8 cellular contexts compared by ENCODE assay signal in the genomic region with DNA sequence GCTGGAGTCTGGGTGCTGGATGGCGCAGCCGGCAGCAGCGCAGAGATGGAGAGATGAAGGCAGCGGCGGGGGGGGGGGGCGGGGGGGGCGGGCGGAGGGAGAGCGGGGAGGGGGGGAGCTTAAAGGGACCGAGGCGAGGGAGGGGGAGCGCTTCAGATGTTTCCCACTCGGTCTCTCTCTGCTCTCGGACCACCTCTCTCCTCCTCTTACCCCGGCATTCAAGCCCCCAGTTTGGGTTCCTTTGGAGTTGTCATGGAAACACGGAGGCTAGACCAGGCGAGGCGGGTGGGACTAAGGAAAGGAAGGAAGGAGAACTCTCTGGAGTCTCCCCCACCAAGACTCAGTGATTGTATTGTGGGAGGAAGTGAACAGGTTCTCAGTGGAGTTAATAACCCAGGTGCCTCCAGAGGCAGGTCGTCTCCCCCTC. TPM values are rescaled to one million over a fixed set of nuclear protein-coding genes. Genes with fewer than 3 reads are reported as not detected.
DNase-seq lines count a peak whose midpoint lies in the region; ATAC-seq and TF ChIP-seq lines count a peak whose summit lies in the region.

A gene (minus strand): TSS at position 55 of the 427 bp plus-strand sequence. CDS start 112 bp downstream, outside the sequence.

- TF ChIP-seq CTCF in BJ (IDR thresholded peaks at IDR 0.05; ENCODE audit: insufficient read depth, low read depth, low read length) = no peak
- no peak for TF ChIP-seq CTCF in PC-3 (conservative IDR thresholded peaks at IDR 0.05; ENCODE audit: low read depth, low read length)

- BruUV-seq in PC-3 (replicated peaks; lab: Mats Ljungman, UMichigan) = no TSS peak

- H3F3A ChIP-seq in PC-3 (ENCODE audit: low read length, unreplicated experiment) = no peaks in the 10 kb centered on the region

- no peak for DNase-seq in BJ (ENCODE audit: low read depth)
- no peak for DNase-seq in PC-3
- DNase-seq in epithelial cell of prostate (ENCODE audit: low read depth, low spot score) = no peak
- DNase-seq in nucleus accumbens (lab: John Stamatoyannopoulos, UW) = peak in 33 of 56 donors; percentile 12 to 75 (median 40)
- no peak for DNase-seq in HuH-7.5 (ENCODE audit: low spot score)
- DNase-seq in stimulated activated CD4-positive, alpha-beta T cell treated with anti-CD3 and anti-CD28 coated beads, Interleukin-1b, Interleukin-23, amount 100 ng/mL, for 48 hours = no peak
- no peak for DNase-seq in HuH-7 (ENCODE audit: low spot score)

- H3K79me2 ChIP-seq in PC-3 (ENCODE audit: low read length) = peaks cover 29% of the 10 kb centered on the region

- 0 out of 2 replicates have a peak within 1 kb of the TSS, but pooled peaks have one; percentile 94 for H3K9ac ChIP-seq in PC-3 (ENCODE audit: low read length)

- POLR2A ChIA-PET in BJ (lab: Charles Lee) = interaction anchor here (0.6 kb wide), 2 partner anchors 234 to 1968 kb away, joined by 3 to 7 read pairs; no protein-coding TSS in a partner anchor
- POLR2A ChIA-PET in PC-3 (lab: Charles Lee; ENCODE audit: unreplicated experiment) = interaction anchor here (0.7 kb wide), 1 partner anchor 23 kb away, joined by 3 read pairs; no protein-coding TSS in a partner anchor

- no peaks in the 10 kb centered on the region for H3K9me2 ChIP-seq in PC-3 (replicated peaks; ENCODE audit: low read length)

- H3K4me3 ChIP-seq in BJ (ENCODE audit: low read depth, low read length) = peak within 1 kb of the TSS; percentile 71
- H3K4me3 ChIP-seq in PC-3 (ENCODE audit: low read length) = peak within 1 kb of the TSS; percentile 96; the same call in 1 of the 2 replicates

- H3K9me3 ChIP-seq in PC-3 (ENCODE audit: low read length) = no peaks in the 10 kb centered on the region

- H3K27me3 ChIP-seq in BJ (ENCODE audit: control insufficient read depth, insufficient read depth, low read length) (no peaks in the 10 kb centered on the region), PC-3 (ENCODE audit: low read length) (no peaks in the 10 kb centered on the region)

- H3K27ac ChIP-seq in PC-3 (ENCODE audit: low read length) (no peak within 1 kb of the TSS), epithelial cell of prostate (peak within 1 kb of the TSS; percentile 58)

- no peak within 1 kb of the TSS for H2AFZ ChIP-seq in PC-3 (ENCODE audit: low read length)

- ATAC-seq in PC-3 (no peak), GM18520 (IDR thresholded peaks at IDR 0.05; ENCODE audit: unreplicated experiment) (no peak)

- peaks cover 8% of the 10 kb centered on the region for H3K36me3 ChIP-seq in BJ (ENCODE audit: control insufficient read depth, insufficient read depth, low read length)
- H3K36me3 ChIP-seq in PC-3 (ENCODE audit: low read depth, low read length) = no peaks in the 10 kb centered on the region

- H3K4me1 ChIP-seq in PC-3 (ENCODE audit: insufficient read depth, low read length) = peaks cover 12% of the 10 kb centered on the region

- no peaks in the 10 kb centered on the region for H4K20me1 ChIP-seq in PC-3 (ENCODE audit: low read length)

- intact Hi-C loops in PC-3 (cut with micrococcal nuclease) = no loop called here

- CTCF ChIA-PET in BJ (lab: Yijun Ruan, JAX) = interaction anchor here (2.1 to 3.4 kb wide), 2 partner anchors 22 to 34 kb away, joined by 11 to 16 read pairs; a partner anchor contains a TSS
- CTCF ChIA-PET in PC-3 (lab: Charles Lee) = no interaction called here

- peak within 1 kb of the TSS; percentile 95; the same call in 1 of the 2 replicates for H3K4me2 ChIP-seq in PC-3 (ENCODE audit: low read length)

RNA-seq across cellular contexts. Expression of the gene that starts here (rescaled TPM):
- polyA plus RNA-seq in BJ (2011; rRNA removed) = 0.77 and 0.78 TPM in 2 replicates
- polyA minus RNA-seq in BJ (2011; rRNA and poly(A)+ RNA removed) = 0.57 and 0.98 TPM in 2 replicates
- total RNA-seq in PC-3 (2014; rRNA removed) = 1.5 TPM in 1 of 2 replicates, not detected in the other

Comparison
In these comparisons a context has a peak if more than half of its experiments do, and no peak if none do; other contexts are left out.
1. DNase-seq: peak in nucleus accumbens (33 of 56); none in BJ (single experiment), PC-3 (single experiment), epithelial cell of prostate (single experiment), HuH-7.5 (single experiment), stimulated activated CD4-positive, alpha-beta T cell treated with anti-CD3 and anti-CD28 coated beads, Interleukin-1b, Interleukin-23, amount 100 ng/mL, for 48 hours (single experiment) and HuH-7 (single experiment).